ENCODE assay signal across 10 cellular contexts in the genomic region with DNA sequence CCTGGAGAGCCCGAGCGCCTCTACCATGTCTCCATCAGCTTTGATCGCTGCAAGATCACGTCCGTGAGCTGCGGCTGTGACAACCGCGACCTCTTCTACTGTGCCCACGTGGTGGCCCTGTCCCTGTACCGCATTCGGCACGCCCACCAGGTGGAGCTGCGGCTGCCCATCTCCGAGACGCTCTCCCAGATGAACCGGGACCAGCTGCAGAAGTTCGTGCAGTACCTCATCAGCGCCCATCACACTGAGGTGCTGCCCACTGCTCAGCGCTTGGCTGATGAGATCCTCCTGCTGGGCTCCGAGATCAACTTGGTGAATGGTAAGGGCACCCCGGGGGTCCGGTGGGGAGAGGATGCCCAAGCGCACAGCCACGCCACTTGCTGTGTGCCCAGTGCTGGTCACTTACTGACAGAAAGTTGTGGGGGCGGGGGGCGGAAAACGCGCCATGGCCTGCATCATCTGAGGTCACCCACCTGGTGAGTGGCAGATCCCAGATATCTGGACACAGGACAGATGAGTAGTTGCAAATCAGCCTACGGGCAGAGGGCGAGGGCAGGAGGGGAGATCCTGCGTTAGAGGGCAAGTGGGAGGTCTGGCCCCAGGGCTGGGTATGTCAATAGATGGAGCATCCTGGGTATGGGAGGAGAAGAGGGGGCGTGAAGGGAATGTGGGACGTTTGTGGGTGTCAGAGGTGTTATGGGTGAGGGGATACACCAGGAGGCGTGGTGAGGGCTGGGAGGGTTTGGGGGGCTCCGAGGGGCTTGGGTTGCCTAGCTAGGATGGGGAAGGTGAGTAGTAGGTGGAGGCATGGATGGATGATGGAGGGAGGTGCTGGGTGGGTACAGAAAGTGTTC. TPM values are rescaled to one million over a fixed set of nuclear protein-coding genes. Genes with fewer than 3 reads are reported as not detected.
DNase-seq lines count a peak whose midpoint lies in the region; ATAC-seq and TF ChIP-seq lines count a peak whose summit lies in the region.
"Had no signal": no experiment of that assay in that cellular context is flagged by ENCODE, and none has a peak within 500 bp of the region (broad histone marks: within the 10 kb centered on the region; RNA-seq: fewer than 3 reads in every experiment).

No MANE protein-coding gene starts in this region.

- H2AK5ac ChIP-seq in H9 (ENCODE audit: insufficient read length, low read length), result no peak overlapping the region

- peaks cover 23 to 42% (median 31%) of the 10 kb centered on the region in 3 experiments; a peak in 6 of 7 replicates for H3K36me3 Mint-ChIP-seq in H9 (ENCODE audit: insufficient read depth in 1 of 3, low read depth in 3 of 3)

- no peak overlapping the region for H3K4ac ChIP-seq in H9 (ENCODE audit: low read depth, low read length)

- H3K23ac ChIP-seq in H9 (ENCODE audit: insufficient read length, low read depth, low read length), result no peak overlapping the region

- H2BK120ac ChIP-seq in H9 (ENCODE audit: low read depth, low read length, poor library complexity, severe bottlenecking), result no peak overlapping the region

- H3K79me2 ChIP-seq in H9 (ENCODE audit: insufficient read depth, low read length), result no peaks in the 10 kb centered on the region

- no peaks in the 10 kb centered on the region; the same call in 1 of the 2 replicates for H3K27me3 Mint-ChIP-seq in H9 (ENCODE audit: low read depth)

- peak overlapping the region in 1 of 3 experiments; percentile 70; a peak in 1 of 7 replicates for H3K27ac Mint-ChIP-seq in H9

- no peaks in the 10 kb centered on the region for H3K4me1 ChIP-seq in H9 (ENCODE audit: insufficient read depth, low read length)

- H3K56ac ChIP-seq in H9 (ENCODE audit: insufficient read length, low read depth, low read length), result no peak overlapping the region

- H3K4me3 Mint-ChIP-seq in H9, result peak overlapping the region in 1 of 2 experiments; percentile 53; a peak in 2 of 5 replicates

- no peaks in the 10 kb centered on the region for H3K23me2 ChIP-seq in H9 (ENCODE audit: insufficient read length, low read depth, low read length, poor library complexity, severe bottlenecking)

- no peaks in the 10 kb centered on the region for H3K9me3 ChIP-seq in H9 (ENCODE audit: control insufficient read depth, low read depth, low read length)

- H3K79me1 ChIP-seq in H9 (ENCODE audit: insufficient read depth, low read depth, low read length, poor library complexity, severe bottlenecking), result no peaks in the 10 kb centered on the region

- no peak overlapping the region for H3K18ac ChIP-seq in H9 (ENCODE audit: insufficient read length, low read depth, low read length)

- intact Hi-C loops in left colon (cut with DNase I, micrococcal nuclease), result no loop called here

- peak; percentile 75 for TF ChIP-seq CTCF in H9 (conservative IDR thresholded peaks at IDR 0.05)
- TF ChIP-seq CTCF in cardiac fibroblast (IDR thresholded peaks at IDR 0.05; ENCODE audit: low read depth, low read length), result peak; percentile 17

- no peak overlapping the region for H3K14ac ChIP-seq in H9 (ENCODE audit: insufficient read depth, low read length)

- WGBS in H9 (ENCODE audit: extremely low coverage, insufficient read length, low lambda C conversion rate), result 100% methylated on average over 2 of the region's 35 CpGs

- H3T11ph ChIP-seq in H9 (ENCODE audit: low read length), result no peak overlapping the region

- H3K27ac ChIP-seq in H9 (ENCODE audit: insufficient read length, low read depth, low read length), result no peak overlapping the region

- H2BK12ac ChIP-seq in H9 (ENCODE audit: insufficient read length, low read depth, low read length), result no peak overlapping the region

- no peak overlapping the region for H2BK5ac ChIP-seq in H9 (ENCODE audit: insufficient read length, low read length)

- ATAC-seq in left colon (peak; percentile 62), HG03108 (IDR thresholded peaks at IDR 0.05; ENCODE audit: unreplicated experiment) (no peak), GM21423 (IDR thresholded peaks at IDR 0.05; ENCODE audit: unreplicated experiment) (no peak), HG02763 (IDR thresholded peaks at IDR 0.05; ENCODE audit: unreplicated experiment) (no peak)

- DNase-seq in 8988T (peak; percentile 54), H9 (peak; percentile 88), cardiac fibroblast (ENCODE audit: low read depth in 2 of 2) (no peak), left colon (peak in 1 of 2 donors; percentile 43), mesenteric fat pad (ENCODE audit: low spot score) (no peak)
- DNase-seq: activated CD4-positive, CD25-positive, alpha-beta regulatory T cell treated with anti-CD3 and anti-CD28 coated beads, Interleukin-2, amount 50 U/mL, for 72 hours; NCI-H524 had no signal

- H2AFZ ChIP-seq in H9 (ENCODE audit: low read length), result no peak overlapping the region

- peaks cover 2 to 5% of the 10 kb centered on the region in 2 experiments; a peak in 1 of 4 replicates for H3K4me1 Mint-ChIP-seq in H9

- H3K4me2 ChIP-seq in H9 (ENCODE audit: insufficient read depth, insufficient read length, low read length), result no peak overlapping the region

- H4K91ac ChIP-seq in H9 (ENCODE audit: insufficient read length, low read depth, low read length), result no peak overlapping the region

- H3K9me3 Mint-ChIP-seq in H9, result no peaks in the 10 kb centered on the region

- H2BK20ac ChIP-seq in H9 (ENCODE audit: low read depth, low read length, poor library complexity, severe bottlenecking), result no peak overlapping the region

- H3K27me3 ChIP-seq in H9 (ENCODE audit: insufficient read depth, low read length), result no peaks in the 10 kb centered on the region

- H4K8ac ChIP-seq in H9 (replicated peaks; ENCODE audit: insufficient read length, low read depth, low read length), result no peak overlapping the region

- H4K5ac ChIP-seq in H9 (ENCODE audit: insufficient read length, low read depth, low read length), result no peak overlapping the region

- no peak overlapping the region for H3K9ac ChIP-seq in H9 (ENCODE audit: extremely low read depth, insufficient read length, low read length)

- no peaks in the 10 kb centered on the region for H4K20me1 ChIP-seq in H9 (ENCODE audit: control insufficient read depth, insufficient read depth, insufficient read length)

- H3K4me3 ChIP-seq in cardiac fibroblast (replicated peaks in 1 of 2; ENCODE audit: low read depth in 2 of 2, low read length in 2 of 2), result no peak overlapping the region

- no peak overlapping the region for H2BK15ac ChIP-seq in H9 (ENCODE audit: low read depth, low read length)

RNA-seq across cellular contexts. Expression of gene ZSWIM4, which starts 9.8 kb away (rescaled TPM):
- total RNA-seq in H9 (2021) (50.7 and 53.1 TPM in 2 replicates), left colon (1 to 10 TPM; 3.0 TPM), mesenteric fat pad (5.2 TPM)

RNA-seq across cellular contexts. Expression of gene C19orf53, which starts 30.8 kb away (rescaled TPM):
- 127 and 129 TPM in 2 replicates for total RNA-seq in H9 (2021)
- total RNA-seq in left colon, result 10 to 100 TPM; 44.9 to 46.7 TPM
- total RNA-seq in mesenteric fat pad, result 71.5 TPM

RNA-seq across cellular contexts. Expression of gene MRI1, which starts 40.7 kb away (rescaled TPM):
- total RNA-seq in H9 (2021), result 17.2 and 19.5 TPM in 2 replicates
- total RNA-seq in left colon, result 10 to 100 TPM; 31.3 to 31.8 TPM
- total RNA-seq in mesenteric fat pad, result 22.9 TPM

Comparison
In these comparisons a context has a peak if more than half of its experiments do, and no peak if none do; other contexts are left out.
1. DNase-seq: peak in 8988T (single experiment) and H9 (single experiment); none in cardiac fibroblast (0 of 2) and mesenteric fat pad (single experiment).